1 cellular context compared by ENCODE assay signal in the genomic region with DNA sequence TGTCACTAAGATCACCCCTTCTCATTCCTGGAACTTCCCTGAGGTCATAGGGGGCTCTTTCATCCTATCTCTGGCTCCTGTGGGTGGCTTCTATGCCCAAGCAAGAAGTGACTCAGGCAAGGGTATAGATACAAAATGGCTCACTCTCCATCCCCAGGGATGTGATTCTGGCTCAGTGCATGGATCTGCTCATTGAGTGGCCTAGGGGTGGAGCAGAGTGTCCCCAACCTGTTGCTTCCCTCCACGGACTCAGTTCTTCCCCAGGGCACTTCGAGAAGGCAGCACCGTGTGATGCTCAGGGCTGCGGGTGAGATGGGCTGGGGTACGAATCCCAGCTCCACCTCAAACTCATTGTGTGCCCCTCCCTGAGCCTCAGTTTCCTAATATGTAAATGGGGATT.
TF ChIP-seq lines count a peak whose summit lies in the region.

No MANE protein-coding gene starts in this region.

TF ChIP-seq in HepG2, 621 proteins besides CTCF, POLR2A, EP300 and RAD21:
- TF ChIP-seq, protein P1, sequence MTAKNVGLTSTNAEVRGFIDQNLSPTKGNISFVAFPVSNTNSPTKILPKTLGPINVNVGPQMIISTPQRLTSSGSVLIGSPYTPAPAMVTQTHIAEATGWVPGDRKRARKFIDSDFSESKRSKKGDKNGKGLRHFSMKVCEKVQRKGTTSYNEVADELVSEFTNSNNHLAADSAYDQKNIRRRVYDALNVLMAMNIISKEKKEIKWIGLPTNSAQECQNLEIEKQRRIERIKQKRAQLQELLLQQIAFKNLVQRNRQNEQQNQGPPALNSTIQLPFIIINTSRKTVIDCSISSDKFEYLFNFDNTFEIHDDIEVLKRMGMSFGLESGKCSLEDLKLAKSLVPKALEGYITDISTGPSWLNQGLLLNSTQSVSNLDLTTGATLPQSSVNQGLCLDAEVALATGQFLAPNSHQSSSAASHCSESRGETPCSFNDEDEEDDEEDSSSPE (CRISPR knock-in tag; IDR thresholded peaks at IDR 0.05): no peak
- TF ChIP-seq ZBTB38 (CRISPR knock-in tag; IDR thresholded peaks at IDR 0.05) (no peak), ZNF329 (CRISPR knock-in tag; IDR thresholded peaks at IDR 0.05; ENCODE audit: low read depth) (no peak), SMARCE1 (IDR thresholded peaks at IDR 0.05; ENCODE audit: borderline replicate concordance) (no peak), CENPX (CRISPR knock-in tag; IDR thresholded peaks at IDR 0.05) (no peak), HCFC1 (IDR thresholded peaks at IDR 0.05; ENCODE audit: low read depth, low read length) (no peak), SIN3A (IDR thresholded peaks at IDR 0.05; ENCODE audit: borderline replicate concordance, low read depth, low read length) (no peak), KMT2B (CRISPR knock-in tag; IDR thresholded peaks at IDR 0.05) (no peak), BRD4 (CRISPR knock-in tag; IDR thresholded peaks at IDR 0.05) (no peak), ZBTB3 (CRISPR knock-in tag; IDR thresholded peaks at IDR 0.05; ENCODE audit: borderline replicate concordance, low read depth) (no peak), MED13 (CRISPR knock-in tag; IDR thresholded peaks at IDR 0.05) (no peak)
- TF ChIP-seq, protein P2, sequence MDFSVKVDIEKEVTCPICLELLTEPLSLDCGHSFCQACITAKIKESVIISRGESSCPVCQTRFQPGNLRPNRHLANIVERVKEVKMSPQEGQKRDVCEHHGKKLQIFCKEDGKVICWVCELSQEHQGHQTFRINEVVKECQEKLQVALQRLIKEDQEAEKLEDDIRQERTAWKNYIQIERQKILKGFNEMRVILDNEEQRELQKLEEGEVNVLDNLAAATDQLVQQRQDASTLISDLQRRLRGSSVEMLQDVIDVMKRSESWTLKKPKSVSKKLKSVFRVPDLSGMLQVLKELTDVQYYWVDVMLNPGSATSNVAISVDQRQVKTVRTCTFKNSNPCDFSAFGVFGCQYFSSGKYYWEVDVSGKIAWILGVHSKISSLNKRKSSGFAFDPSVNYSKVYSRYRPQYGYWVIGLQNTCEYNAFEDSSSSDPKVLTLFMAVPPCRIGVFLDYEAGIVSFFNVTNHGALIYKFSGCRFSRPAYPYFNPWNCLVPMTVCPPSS (IDR thresholded peaks at IDR 0.05): no peak
- TF ChIP-seq, protein P3, sequence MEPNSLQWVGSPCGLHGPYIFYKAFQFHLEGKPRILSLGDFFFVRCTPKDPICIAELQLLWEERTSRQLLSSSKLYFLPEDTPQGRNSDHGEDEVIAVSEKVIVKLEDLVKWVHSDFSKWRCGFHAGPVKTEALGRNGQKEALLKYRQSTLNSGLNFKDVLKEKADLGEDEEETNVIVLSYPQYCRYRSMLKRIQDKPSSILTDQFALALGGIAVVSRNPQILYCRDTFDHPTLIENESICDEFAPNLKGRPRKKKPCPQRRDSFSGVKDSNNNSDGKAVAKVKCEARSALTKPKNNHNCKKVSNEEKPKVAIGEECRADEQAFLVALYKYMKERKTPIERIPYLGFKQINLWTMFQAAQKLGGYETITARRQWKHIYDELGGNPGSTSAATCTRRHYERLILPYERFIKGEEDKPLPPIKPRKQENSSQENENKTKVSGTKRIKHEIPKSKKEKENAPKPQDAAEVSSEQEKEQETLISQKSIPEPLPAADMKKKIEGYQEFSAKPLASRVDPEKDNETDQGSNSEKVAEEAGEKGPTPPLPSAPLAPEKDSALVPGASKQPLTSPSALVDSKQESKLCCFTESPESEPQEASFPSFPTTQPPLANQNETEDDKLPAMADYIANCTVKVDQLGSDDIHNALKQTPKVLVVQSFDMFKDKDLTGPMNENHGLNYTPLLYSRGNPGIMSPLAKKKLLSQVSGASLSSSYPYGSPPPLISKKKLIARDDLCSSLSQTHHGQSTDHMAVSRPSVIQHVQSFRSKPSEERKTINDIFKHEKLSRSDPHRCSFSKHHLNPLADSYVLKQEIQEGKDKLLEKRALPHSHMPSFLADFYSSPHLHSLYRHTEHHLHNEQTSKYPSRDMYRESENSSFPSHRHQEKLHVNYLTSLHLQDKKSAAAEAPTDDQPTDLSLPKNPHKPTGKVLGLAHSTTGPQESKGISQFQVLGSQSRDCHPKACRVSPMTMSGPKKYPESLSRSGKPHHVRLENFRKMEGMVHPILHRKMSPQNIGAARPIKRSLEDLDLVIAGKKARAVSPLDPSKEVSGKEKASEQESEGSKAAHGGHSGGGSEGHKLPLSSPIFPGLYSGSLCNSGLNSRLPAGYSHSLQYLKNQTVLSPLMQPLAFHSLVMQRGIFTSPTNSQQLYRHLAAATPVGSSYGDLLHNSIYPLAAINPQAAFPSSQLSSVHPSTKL (CRISPR knock-in tag; IDR thresholded peaks at IDR 0.05): no peak
- TF ChIP-seq, protein P4, sequence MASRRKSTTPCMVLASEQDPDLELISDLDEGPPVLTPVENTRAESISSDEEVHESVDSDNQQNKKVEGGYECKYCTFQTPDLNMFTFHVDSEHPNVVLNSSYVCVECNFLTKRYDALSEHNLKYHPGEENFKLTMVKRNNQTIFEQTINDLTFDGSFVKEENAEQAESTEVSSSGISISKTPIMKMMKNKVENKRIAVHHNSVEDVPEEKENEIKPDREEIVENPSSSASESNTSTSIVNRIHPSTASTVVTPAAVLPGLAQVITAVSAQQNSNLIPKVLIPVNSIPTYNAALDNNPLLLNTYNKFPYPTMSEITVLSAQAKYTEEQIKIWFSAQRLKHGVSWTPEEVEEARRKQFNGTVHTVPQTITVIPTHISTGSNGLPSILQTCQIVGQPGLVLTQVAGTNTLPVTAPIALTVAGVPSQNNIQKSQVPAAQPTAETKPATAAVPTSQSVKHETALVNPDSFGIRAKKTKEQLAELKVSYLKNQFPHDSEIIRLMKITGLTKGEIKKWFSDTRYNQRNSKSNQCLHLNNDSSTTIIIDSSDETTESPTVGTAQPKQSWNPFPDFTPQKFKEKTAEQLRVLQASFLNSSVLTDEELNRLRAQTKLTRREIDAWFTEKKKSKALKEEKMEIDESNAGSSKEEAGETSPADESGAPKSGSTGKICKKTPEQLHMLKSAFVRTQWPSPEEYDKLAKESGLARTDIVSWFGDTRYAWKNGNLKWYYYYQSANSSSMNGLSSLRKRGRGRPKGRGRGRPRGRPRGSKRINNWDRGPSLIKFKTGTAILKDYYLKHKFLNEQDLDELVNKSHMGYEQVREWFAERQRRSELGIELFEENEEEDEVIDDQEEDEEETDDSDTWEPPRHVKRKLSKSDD (CRISPR knock-in tag; IDR thresholded peaks at IDR 0.05; ENCODE audit: low read depth): no peak
- TF ChIP-seq, protein P5, sequence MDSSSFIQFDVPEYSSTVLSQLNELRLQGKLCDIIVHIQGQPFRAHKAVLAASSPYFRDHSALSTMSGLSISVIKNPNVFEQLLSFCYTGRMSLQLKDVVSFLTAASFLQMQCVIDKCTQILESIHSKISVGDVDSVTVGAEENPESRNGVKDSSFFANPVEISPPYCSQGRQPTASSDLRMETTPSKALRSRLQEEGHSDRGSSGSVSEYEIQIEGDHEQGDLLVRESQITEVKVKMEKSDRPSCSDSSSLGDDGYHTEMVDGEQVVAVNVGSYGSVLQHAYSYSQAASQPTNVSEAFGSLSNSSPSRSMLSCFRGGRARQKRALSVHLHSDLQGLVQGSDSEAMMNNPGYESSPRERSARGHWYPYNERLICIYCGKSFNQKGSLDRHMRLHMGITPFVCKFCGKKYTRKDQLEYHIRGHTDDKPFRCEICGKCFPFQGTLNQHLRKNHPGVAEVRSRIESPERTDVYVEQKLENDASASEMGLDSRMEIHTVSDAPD (CRISPR knock-in tag; IDR thresholded peaks at IDR 0.05): no peak
- TF ChIP-seq, protein P6, sequence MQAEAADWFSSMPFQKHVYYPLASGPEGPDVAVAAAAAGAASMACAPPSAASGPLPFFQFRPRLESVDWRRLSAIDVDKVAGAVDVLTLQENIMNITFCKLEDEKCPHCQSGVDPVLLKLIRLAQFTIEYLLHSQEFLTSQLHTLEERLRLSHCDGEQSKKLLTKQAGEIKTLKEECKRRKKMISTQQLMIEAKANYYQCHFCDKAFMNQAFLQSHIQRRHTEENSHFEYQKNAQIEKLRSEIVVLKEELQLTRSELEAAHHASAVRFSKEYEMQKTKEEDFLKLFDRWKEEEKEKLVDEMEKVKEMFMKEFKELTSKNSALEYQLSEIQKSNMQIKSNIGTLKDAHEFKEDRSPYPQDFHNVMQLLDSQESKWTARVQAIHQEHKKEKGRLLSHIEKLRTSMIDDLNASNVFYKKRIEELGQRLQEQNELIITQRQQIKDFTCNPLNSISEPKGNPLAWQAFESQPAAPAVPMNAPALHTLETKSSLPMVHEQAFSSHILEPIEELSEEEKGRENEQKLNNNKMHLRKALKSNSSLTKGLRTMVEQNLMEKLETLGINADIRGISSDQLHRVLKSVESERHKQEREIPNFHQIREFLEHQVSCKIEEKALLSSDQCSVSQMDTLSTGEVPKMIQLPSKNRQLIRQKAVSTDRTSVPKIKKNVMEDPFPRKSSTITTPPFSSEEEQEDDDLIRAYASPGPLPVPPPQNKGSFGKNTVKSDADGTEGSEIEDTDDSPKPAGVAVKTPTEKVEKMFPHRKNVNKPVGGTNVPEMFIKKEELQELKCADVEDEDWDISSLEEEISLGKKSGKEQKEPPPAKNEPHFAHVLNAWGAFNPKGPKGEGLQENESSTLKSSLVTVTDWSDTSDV (CRISPR knock-in tag; IDR thresholded peaks at IDR 0.05): no peak
- TF ChIP-seq, protein P7, sequence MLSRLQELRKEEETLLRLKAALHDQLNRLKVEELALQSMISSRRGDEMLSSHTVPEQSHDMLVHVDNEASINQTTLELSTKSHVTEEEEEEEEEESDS (CRISPR knock-in tag; IDR thresholded peaks at IDR 0.05; ENCODE audit: borderline replicate concordance): no peak
- TF ChIP-seq, protein P8, sequence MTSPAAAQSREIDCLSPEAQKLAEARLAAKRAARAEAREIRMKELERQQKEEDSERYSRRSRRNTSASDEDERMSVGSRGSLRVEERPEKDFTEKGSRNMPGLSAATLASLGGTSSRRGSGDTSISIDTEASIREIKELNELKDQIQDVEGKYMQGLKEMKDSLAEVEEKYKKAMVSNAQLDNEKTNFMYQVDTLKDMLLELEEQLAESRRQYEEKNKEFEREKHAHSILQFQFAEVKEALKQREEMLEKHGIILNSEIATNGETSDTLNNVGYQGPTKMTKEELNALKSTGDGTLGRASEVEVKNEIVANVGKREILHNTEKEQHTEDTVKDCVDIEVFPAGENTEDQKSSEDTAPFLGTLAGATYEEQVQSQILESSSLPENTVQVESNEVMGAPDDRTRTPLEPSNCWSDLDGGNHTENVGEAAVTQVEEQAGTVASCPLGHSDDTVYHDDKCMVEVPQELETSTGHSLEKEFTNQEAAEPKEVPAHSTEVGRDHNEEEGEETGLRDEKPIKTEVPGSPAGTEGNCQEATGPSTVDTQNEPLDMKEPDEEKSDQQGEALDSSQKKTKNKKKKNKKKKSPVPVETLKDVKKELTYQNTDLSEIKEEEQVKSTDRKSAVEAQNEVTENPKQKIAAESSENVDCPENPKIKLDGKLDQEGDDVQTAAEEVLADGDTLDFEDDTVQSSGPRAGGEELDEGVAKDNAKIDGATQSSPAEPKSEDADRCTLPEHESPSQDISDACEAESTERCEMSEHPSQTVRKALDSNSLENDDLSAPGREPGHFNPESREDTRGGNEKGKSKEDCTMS (CRISPR knock-in tag; conservative IDR thresholded peaks at IDR 0.05): no peak
